Comparison of ENCODE assay signal across 6 cellular contexts in the genomic region with DNA sequence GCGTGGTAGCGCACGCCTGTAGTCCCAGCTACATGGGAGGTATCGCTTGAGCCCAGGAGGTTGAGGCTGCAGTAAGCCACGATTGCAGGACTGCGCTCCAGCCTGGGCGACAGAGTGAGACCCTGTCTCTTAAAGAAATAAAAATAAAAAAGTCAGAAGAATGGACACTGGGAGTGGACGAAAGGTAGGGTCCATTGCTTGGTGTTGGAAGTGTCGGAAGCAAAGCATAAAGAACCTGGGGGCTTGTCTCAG. TPM values are rescaled to one million over a fixed set of nuclear protein-coding genes. Genes with fewer than 3 reads are reported as not detected.
A peak's percentile ranks its signal among the peaks of the same experiment; 100 is the strongest.
DNase-seq lines count a peak whose midpoint lies in the region; TF ChIP-seq lines count a peak whose summit lies in the region.

No MANE protein-coding gene starts in this region.

- CTCF ChIA-PET in AG04450 (lab: Charles Lee) = no interaction called here

- POLR2A ChIA-PET in AG04450 (lab: Yijun Ruan, JAX) = no interaction called here

- TF ChIP-seq CTCF in AG04450 (IDR thresholded peaks at IDR 0.05; ENCODE audit: low read depth, low read length) = no peak
- no peak for TF ChIP-seq CTCF in adrenal gland (IDR thresholded peaks at IDR 0.05)

- DNase-seq in AG04450 (ENCODE audit: low read depth, low spot score) (no peak), SK-N-MC (ENCODE audit: low read depth, low spot score) (no peak), immature natural killer cell (no peak), NCI-H524 (lab: John Stamatoyannopoulos, UW) (no peak), COLO668 (lab: John Stamatoyannopoulos, UW; ENCODE audit: unreplicated experiment) (no peak), adrenal gland (no peak)

- peak overlapping the region; percentile 79 to 89 (median 88) for H3K4me3 Mint-ChIP-seq in immature natural killer cell

- peaks cover 0 to 4% (median 3%) of the 10 kb centered on the region in 3 donors for H3K36me3 Mint-ChIP-seq in immature natural killer cell

- H3K4me3 ChIP-seq in AG04450 (ENCODE audit: low read depth, low read length) = peak overlapping the region; percentile 43
- H3K4me3 ChIP-seq in SK-N-MC = peak overlapping the region; percentile 85
- peak overlapping the region in 1 of 4 donors; percentile 99 for H3K4me3 ChIP-seq in adrenal gland

- H3K4me1 ChIP-seq in adrenal gland (replicated peaks in 1 of 2) = peaks cover 0 to 5% of the 10 kb centered on the region in 2 donors

- no peaks in the 10 kb centered on the region for H3K9me3 ChIP-seq in AG04450 (ENCODE audit: control insufficient read depth, insufficient read depth, low read length)
- no peaks in the 10 kb centered on the region for H3K9me3 ChIP-seq in SK-N-MC (ENCODE audit: low read depth, low read length)
- H3K9me3 ChIP-seq in adrenal gland (replicated peaks in 1 of 3) = no peaks in the 10 kb centered on the region

- H3K9ac ChIP-seq in SK-N-MC (ENCODE audit: insufficient read length) = no peak overlapping the region

- H3K36me3 ChIP-seq in SK-N-MC (ENCODE audit: insufficient read depth, low read length) (no peaks in the 10 kb centered on the region), adrenal gland (replicated peaks in 1 of 2) (peaks cover 0 to 1% of the 10 kb centered on the region in 2 donors)

- H3K27ac Mint-ChIP-seq in immature natural killer cell = peak overlapping the region; percentile 32 to 78 (median 54)

- 13 to 25% (median 20%) methylated on average over 9 of the region's 9 CpGs for WGBS in adrenal gland, 4 donors

- H3K4me1 Mint-ChIP-seq in immature natural killer cell = peaks cover 14 to 25% of the 10 kb centered on the region in 2 donors

- peaks cover 0 to 4% (median 2%) of the 10 kb centered on the region in 3 donors for H3K27me3 Mint-ChIP-seq in immature natural killer cell (ENCODE audit: low read depth in 3 of 3)

- H3K27me3 ChIP-seq in AG04450 (ENCODE audit: control insufficient read depth, insufficient read depth, low read length) (no peaks in the 10 kb centered on the region), adrenal gland (no peaks in the 10 kb centered on the region)

- TF ChIP-seq POLR2A in adrenal gland (IDR thresholded peaks at IDR 0.05) = no peak

- intact Hi-C loops in adrenal gland (cut with DNase I) = no loop called here

- H3K9me3 Mint-ChIP-seq in immature natural killer cell = no peaks in the 10 kb centered on the region

- no peak overlapping the region for H3K27ac ChIP-seq in AG04450 (ENCODE audit: low read depth, low read length)
- no peak overlapping the region for H3K27ac ChIP-seq in SK-N-MC
- H3K27ac ChIP-seq in adrenal gland = no peak overlapping the region

RNA-seq across cellular contexts. Expression of a gene that starts 0.4 kb away (rescaled TPM):
- polyA plus RNA-seq in AG04450 (2011; rRNA removed) = 0.82 and 1.2 TPM in 2 replicates
- polyA minus RNA-seq in AG04450 (2011; rRNA and poly(A)+ RNA removed) = 1.5 and 1.8 TPM in 2 replicates
- under 1 TPM in 1 of 3 donors, not detected in 2; 0.37 TPM for polyA plus RNA-seq in immature natural killer cell
- total RNA-seq in adrenal gland = 10 to 100 TPM in 3 of 8 donors, 1 to 10 TPM in 4, under 1 TPM in 1; 0.54 to 30.9 (median 5.5) TPM
- polyA plus RNA-seq in adrenal gland = 10 to 100 TPM in 2 of 3 donors, 1 to 10 TPM in 1; 1.2 to 90.3 (median 27.9) TPM

RNA-seq across cellular contexts. Expression of a gene that starts 17.0 kb away (rescaled TPM):
- 5.2 and 7.1 TPM in 2 replicates for polyA plus RNA-seq in AG04450 (2011; rRNA removed)
- 11.4 and 15.4 TPM in 2 replicates for polyA minus RNA-seq in AG04450 (2011; rRNA and poly(A)+ RNA removed)
- 1 to 10 TPM; 1.2 to 7.8 (median 2.2) TPM for polyA plus RNA-seq in immature natural killer cell
- 10 to 100 TPM in 5 of 8 donors, 1 to 10 TPM in 3; 4.4 to 18.5 (median 11.0) TPM for total RNA-seq in adrenal gland
- polyA plus RNA-seq in adrenal gland = 10 to 100 TPM in 2 of 3 donors, 1 to 10 TPM in 1; 7.0 to 27.3 (median 14.7) TPM

RNA-seq across cellular contexts. Expression of a gene that starts 18.1 kb away (rescaled TPM):
- 31.7 and 46.5 TPM in 2 replicates for polyA plus RNA-seq in AG04450 (2011; rRNA removed)
- polyA minus RNA-seq in AG04450 (2011; rRNA and poly(A)+ RNA removed) = 43.4 and 58.9 TPM in 2 replicates
- not detected for polyA plus RNA-seq in immature natural killer cell
- 100 to 1,000 TPM in 7 of 8 donors, 10 to 100 TPM in 1; 78.3 to 431 (median 197) TPM for total RNA-seq in adrenal gland
- polyA plus RNA-seq in adrenal gland = 100 to 1,000 TPM; 524 to 932 (median 718) TPM

RNA-seq across cellular contexts. Expression of a gene that starts 26.6 kb away (rescaled TPM):
- polyA plus RNA-seq in AG04450 (2011; rRNA removed) (5.5 and 7.6 TPM in 2 replicates), immature natural killer cell (10 to 100 TPM in 2 of 3 donors, 1 to 10 TPM in 1; 9.7 to 15.2 (median 12.6) TPM), adrenal gland (100 to 1,000 TPM in 1 of 3 donors, 10 to 100 TPM in 2; 11.3 to 137 (median 75.9) TPM)
- 14.8 and 14.9 TPM in 2 replicates for polyA minus RNA-seq in AG04450 (2011; rRNA and poly(A)+ RNA removed)
- 10 to 100 TPM in 7 of 8 donors, 1 to 10 TPM in 1; 6.0 to 28.2 (median 12.5) TPM for total RNA-seq in adrenal gland

RNA-seq across cellular contexts. Expression of a gene that starts 29.5 kb away (rescaled TPM):
- 41.0 and 52.7 TPM in 2 replicates for polyA plus RNA-seq in AG04450 (2011; rRNA removed)
- polyA minus RNA-seq in AG04450 (2011; rRNA and poly(A)+ RNA removed) = 23.2 and 25.2 TPM in 2 replicates
- 100 to 1,000 TPM; 127 to 149 (median 129) TPM for polyA plus RNA-seq in immature natural killer cell
- total RNA-seq in adrenal gland = 10 to 100 TPM; 29.5 to 88.2 (median 63.0) TPM
- 100 to 1,000 TPM in 2 of 3 donors, 10 to 100 TPM in 1; 93.1 to 230 (median 174) TPM for polyA plus RNA-seq in adrenal gland

Comparison
In these comparisons a context has a peak if more than half of its experiments do, and no peak if none do; other contexts are left out.
1. RNA of a gene that starts 18.1 kb away (polyA plus RNA-seq): 524 to 932 TPM in adrenal gland and 31.7 to 46.5 TPM in AG04450; not detected in immature natural killer cell; every median in the first group is over 10 times any median in the second.